Comparison of ENCODE assay signal across 36 cellular contexts in genomic region chr18:10939822-10940221, GRCh38.
"Had no signal": no experiment of that assay in that cellular context is flagged by ENCODE, and none has a peak within 500 bp of the region (broad histone marks: within the 10 kb centered on the region; RNA-seq: fewer than 3 reads in every experiment).

No MANE protein-coding gene starts in this region.

- DNase-seq: Karpas-422, Kasumi-1, MG63, MM.1S, MV-4-11, NCI-H1048, NCI-H1092, NCI-H1092 treated with DMSO at 0.1 percent for 48 hours, NCI-H1105, NCI-H1105 treated with DMSO at 0.1 percent for 48 hours, NCI-H1417, NCI-H1417 treated with DMSO at 0.1 percent for 48 hours, NCI-H1436, NCI-H1436 treated with DMSO at 0.1 percent for 48 hours, NCI-H146, NCI-H1694, NCI-H1694 treated with DMSO at 0.1 percent for 48 hours, NCI-H187, NCI-H187 treated with DMSO at 0.1 percent for 48 hours, NCI-H1930, NCI-H2029, NCI-H2029 treated with DMSO at 0.1 percent for 48 hours, NCI-H2081, NCI-H2081 treated with DMSO at 0.1 percent for 48 hours, NCI-H2107, NCI-H2171, NCI-H2171 treated with DMSO at 0.1 percent for 48 hours, NCI-H2227 treated with DMSO at 0.1 percent for 48 hours, NCI-H226, NCI-H345, NCI-H446, NCI-H446 treated with DMSO at 0.1 percent for 48 hours, NCI-H510A, NCI-H510A treated with DMSO at 0.1 percent for 48 hours, NCI-H524, NCI-H524 treated with DMSO at 0.1 percent for 48 hours had no signal

- H3K27me3 ChIP-seq: MG63 had no signal

- H3K4me3 ChIP-seq: MG63 had no signal
